Comparison of ENCODE assay signal across 8 cellular contexts in genomic region chr1:235902638-235903542, GRCh38. TPM values are rescaled to one million over a fixed set of nuclear protein-coding genes. Genes with fewer than 3 reads are reported as not detected.
DNase-seq lines count a peak whose midpoint lies in the region; ATAC-seq and TF ChIP-seq lines count a peak whose summit lies in the region.

No MANE protein-coding gene starts in this region.

- no peaks in the 10 kb centered on the region for H3K79me2 ChIP-seq in SK-N-SH (ENCODE audit: insufficient read depth)

- intact Hi-C loops in left cardiac atrium (cut with DNase I) (no loop called here), left ventricle myocardium superior (cut with micrococcal nuclease) (no loop called here), vagina (cut with DNase I) (no loop called here), Right ventricle myocardium inferior (cut with DNase I) (no loop called here)

- H4K20me1 ChIP-seq in SK-N-SH (ENCODE audit: insufficient read depth), result no peaks in the 10 kb centered on the region

- no peak for TF ChIP-seq EP300 in SK-N-SH (IDR thresholded peaks at IDR 0.05; ENCODE audit: borderline replicate concordance in 1 of 2, low read depth in 1 of 2, low read length in 1 of 2)

- TF ChIP-seq RAD21 in SK-N-SH (IDR thresholded peaks at IDR 0.05; ENCODE audit: low read length), result no peak

- H3K9me3 ChIP-seq in SK-N-SH, result no peaks in the 10 kb centered on the region
- H3K9me3 ChIP-seq in vagina, result no peaks in the 10 kb centered on the region

- CTCF ChIA-PET in SK-N-SH (lab: Yijun Ruan, JAX), result interaction anchor here (0.9 kb wide), 1 partner anchor 37 kb away, joined by 3 read pairs; the partner anchor contains the start of gene LYST

- H3K27ac ChIP-seq in SK-N-SH (ENCODE audit: low read depth in 2 of 2, low read length in 1 of 2) (peak overlapping the region; percentile 51 to 60; a peak in 3 of 4 replicates), foreskin keratinocyte (peak overlapping the region; percentile 40), vagina (peak overlapping the region; percentile 65)

- peak overlapping the region; percentile 60; the same call in 1 of the 2 replicates for H2AFZ ChIP-seq in SK-N-SH (ENCODE audit: low read depth)

- no peak for TF ChIP-seq POLR2A in vagina (IDR thresholded peaks at IDR 0.05)

- ATAC-seq in left cardiac atrium (peak in 1 of 2 donors; percentile 29), left ventricle myocardium superior (no peak), foreskin keratinocyte (peak; percentile 87), Right ventricle myocardium inferior (no peak)

- H3K9me2 ChIP-seq in SK-N-SH, result no peaks in the 10 kb centered on the region

- DNase-seq in left cardiac atrium (peak; percentile 35), left ventricle myocardium superior (no peak), SK-N-SH (no peak), foreskin keratinocyte (peak in 1 of 2 donors; percentile 74), vagina (ENCODE audit: extremely low spot score in 2 of 2) (no peak), Right ventricle myocardium inferior (ENCODE audit: missing footprints) (no peak), T-helper 9 cell (no peak)
- no peak for DNase-seq in activated CD4-positive, alpha-beta T cell treated with anti-CD3 and anti-CD28 coated beads for 1 hour

- POLR2A ChIA-PET in SK-N-SH (lab: Yijun Ruan, JAX), result no interaction called here

- H3K9ac ChIP-seq in SK-N-SH, result 0 out of 2 replicates have a peak overlapping the region, but pooled peaks have one; percentile 6

- H3K4me3 ChIP-seq in SK-N-SH (ENCODE audit: low read depth in 2 of 2, low read length in 1 of 2) (no peak overlapping the region), vagina (no peak overlapping the region)

- peak overlapping the region; percentile 55 for H3K4me2 ChIP-seq in SK-N-SH

- H3K27me3 ChIP-seq in SK-N-SH (ENCODE audit: insufficient read depth) (no peaks in the 10 kb centered on the region), foreskin keratinocyte (no peaks in the 10 kb centered on the region), vagina (no peaks in the 10 kb centered on the region)

- peaks cover 5% of the 10 kb centered on the region for H3F3A ChIP-seq in SK-N-SH (replicated peaks; ENCODE audit: insufficient read depth)

- H3K4me1 ChIP-seq in SK-N-SH (ENCODE audit: control insufficient read depth in 1 of 2, insufficient read depth in 2 of 2, low read depth in 1 of 2, low read length in 1 of 2) (peaks cover 0 to 10% of the 10 kb centered on the region in 2 experiments; a peak in 3 of 4 replicates), foreskin keratinocyte (peaks cover 10% of the 10 kb centered on the region), vagina (no peaks in the 10 kb centered on the region)

- WGBS in SK-N-SH (ENCODE audit: low lambda C conversion rate), result 46% methylated on average over 7 of the region's 7 CpGs

- H3K36me3 ChIP-seq in SK-N-SH (replicated peaks in 1 of 2; ENCODE audit: control insufficient read depth in 1 of 2, insufficient read depth in 2 of 2, low read length in 1 of 2), result no peaks in the 10 kb centered on the region
- H3K36me3 ChIP-seq in vagina, result no peaks in the 10 kb centered on the region

- TF ChIP-seq CTCF in SK-N-SH (IDR thresholded peaks at IDR 0.05) (no peak), foreskin keratinocyte (conservative IDR thresholded peaks at IDR 0.05) (no peak), vagina (IDR thresholded peaks at IDR 0.05) (no peak)

TF ChIP-seq in SK-N-SH, 30 proteins besides CTCF, POLR2A, EP300 and RAD21 (continues in another document):
- no peak for TF ChIP-seq RFX5 (IDR thresholded peaks at IDR 0.05; ENCODE audit: low read length)
- TF ChIP-seq RCOR1 (IDR thresholded peaks at IDR 0.05; ENCODE audit: low read length), result no peak
- TF ChIP-seq, protein P1, sequence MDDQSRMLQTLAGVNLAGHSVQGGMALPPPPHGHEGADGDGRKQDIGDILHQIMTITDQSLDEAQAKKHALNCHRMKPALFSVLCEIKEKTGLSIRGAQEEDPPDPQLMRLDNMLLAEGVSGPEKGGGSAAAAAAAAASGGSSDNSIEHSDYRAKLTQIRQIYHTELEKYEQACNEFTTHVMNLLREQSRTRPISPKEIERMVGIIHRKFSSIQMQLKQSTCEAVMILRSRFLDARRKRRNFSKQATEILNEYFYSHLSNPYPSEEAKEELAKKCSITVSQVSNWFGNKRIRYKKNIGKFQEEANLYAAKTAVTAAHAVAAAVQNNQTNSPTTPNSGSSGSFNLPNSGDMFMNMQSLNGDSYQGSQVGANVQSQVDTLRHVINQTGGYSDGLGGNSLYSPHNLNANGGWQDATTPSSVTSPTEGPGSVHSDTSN (IDR thresholded peaks at IDR 0.05), result peak; percentile 6; the same call in 1 of the 2 replicates
- no peak for TF ChIP-seq GABPA (IDR thresholded peaks at IDR 0.05; ENCODE audit: low read depth)
- TF ChIP-seq ELF1 (IDR thresholded peaks at IDR 0.05), result no peak
- TF ChIP-seq TEAD4 (IDR thresholded peaks at IDR 0.05; ENCODE audit: borderline replicate concordance, insufficient read depth), result no peak
- no peak for TF ChIP-seq YY1 (IDR thresholded peaks at IDR 0.05; ENCODE audit: low read depth)
- 0 out of 2 replicates have a peak, but pooled peaks have one; percentile 19 for TF ChIP-seq TCF12 (IDR thresholded peaks at IDR 0.05)
- TF ChIP-seq, protein P2, sequence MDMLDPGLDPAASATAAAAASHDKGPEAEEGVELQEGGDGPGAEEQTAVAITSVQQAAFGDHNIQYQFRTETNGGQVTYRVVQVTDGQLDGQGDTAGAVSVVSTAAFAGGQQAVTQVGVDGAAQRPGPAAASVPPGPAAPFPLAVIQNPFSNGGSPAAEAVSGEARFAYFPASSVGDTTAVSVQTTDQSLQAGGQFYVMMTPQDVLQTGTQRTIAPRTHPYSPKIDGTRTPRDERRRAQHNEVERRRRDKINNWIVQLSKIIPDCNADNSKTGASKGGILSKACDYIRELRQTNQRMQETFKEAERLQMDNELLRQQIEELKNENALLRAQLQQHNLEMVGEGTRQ (IDR thresholded peaks at IDR 0.05; ENCODE audit: borderline replicate concordance, low read depth, low read length), result no peak
- TF ChIP-seq POLR2AphosphoS5 (IDR thresholded peaks at IDR 0.05; ENCODE audit: low read depth, low read length), result no peak
- TF ChIP-seq SIN3A (IDR thresholded peaks at IDR 0.05; ENCODE audit: borderline replicate concordance, low read depth, low read length), result no peak
- TF ChIP-seq, protein P3, sequence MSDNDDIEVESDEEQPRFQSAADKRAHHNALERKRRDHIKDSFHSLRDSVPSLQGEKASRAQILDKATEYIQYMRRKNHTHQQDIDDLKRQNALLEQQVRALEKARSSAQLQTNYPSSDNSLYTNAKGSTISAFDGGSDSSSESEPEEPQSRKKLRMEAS (IDR thresholded peaks at IDR 0.05; ENCODE audit: low read depth), result no peak
- no peak for TF ChIP-seq FOXJ3 (CRISPR knock-in tag; IDR thresholded peaks at IDR 0.05)
- TF ChIP-seq SMC3 (IDR thresholded peaks at IDR 0.05; ENCODE audit: low read depth, low read length), result no peak
- TF ChIP-seq GATA2 (CRISPR knock-in tag; IDR thresholded peaks at IDR 0.05), result no peak
- no peak for TF ChIP-seq IRF3 (IDR thresholded peaks at IDR 0.05; ENCODE audit: low read depth, low read length)
- no peak for TF ChIP-seq MEF2A (IDR thresholded peaks at IDR 0.05; ENCODE audit: borderline replicate concordance, low read depth)
- TF ChIP-seq CHD2 (IDR thresholded peaks at IDR 0.05; ENCODE audit: low read length, partially characterized antibody), result no peak
- no peak for TF ChIP-seq FOXM1 (IDR thresholded peaks at IDR 0.05; ENCODE audit: low read depth)
- TF ChIP-seq EZH2phosphoT487 (IDR thresholded peaks at IDR 0.05; ENCODE audit: borderline replicate concordance, low read depth), result no peak
- TF ChIP-seq NFIC (IDR thresholded peaks at IDR 0.05; ENCODE audit: borderline replicate concordance), result peak; percentile 71
- peak; percentile 49 for TF ChIP-seq JUND (IDR thresholded peaks at IDR 0.05)
- TF ChIP-seq, protein P4, sequence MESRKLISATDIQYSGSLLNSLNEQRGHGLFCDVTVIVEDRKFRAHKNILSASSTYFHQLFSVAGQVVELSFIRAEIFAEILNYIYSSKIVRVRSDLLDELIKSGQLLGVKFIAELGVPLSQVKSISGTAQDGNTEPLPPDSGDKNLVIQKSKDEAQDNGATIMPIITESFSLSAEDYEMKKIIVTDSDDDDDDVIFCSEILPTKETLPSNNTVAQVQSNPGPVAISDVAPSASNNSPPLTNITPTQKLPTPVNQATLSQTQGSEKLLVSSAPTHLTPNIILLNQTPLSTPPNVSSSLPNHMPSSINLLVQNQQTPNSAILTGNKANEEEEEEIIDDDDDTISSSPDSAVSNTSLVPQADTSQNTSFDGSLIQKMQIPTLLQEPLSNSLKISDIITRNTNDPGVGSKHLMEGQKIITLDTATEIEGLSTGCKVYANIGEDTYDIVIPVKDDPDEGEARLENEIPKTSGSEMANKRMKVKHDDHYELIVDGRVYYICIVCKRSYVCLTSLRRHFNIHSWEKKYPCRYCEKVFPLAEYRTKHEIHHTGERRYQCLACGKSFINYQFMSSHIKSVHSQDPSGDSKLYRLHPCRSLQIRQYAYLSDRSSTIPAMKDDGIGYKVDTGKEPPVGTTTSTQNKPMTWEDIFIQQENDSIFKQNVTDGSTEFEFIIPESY (IDR thresholded peaks at IDR 0.05; ENCODE audit: borderline replicate concordance, low read depth), result no peak
- TF ChIP-seq MXI1 (IDR thresholded peaks at IDR 0.05; ENCODE audit: low read depth, low read length), result no peak
- TF ChIP-seq RXRA (IDR thresholded peaks at IDR 0.05; ENCODE audit: borderline replicate concordance, low read depth), result no peak
- TF ChIP-seq NRF1 (IDR thresholded peaks at IDR 0.05; ENCODE audit: low read depth, low read length), result no peak
- TF ChIP-seq TAF1 (IDR thresholded peaks at IDR 0.05; ENCODE audit: borderline replicate concordance, low read depth, low read length), result no peak

RNA-seq across cellular contexts. Expression of gene LYST, which starts 36.2 kb away (rescaled TPM):
- 10 to 100 TPM; 10.7 to 16.2 TPM for total RNA-seq in left cardiac atrium
- 11.9 TPM for total RNA-seq in left ventricle myocardium superior
- polyA plus RNA-seq in SK-N-SH (2012; rRNA removed), result 3.9 and 4.6 TPM in 2 replicates
- 3.3 and 4.3 TPM in 2 replicates for polyA plus RNA-seq in SK-N-SH (2012; cell fraction: cytosol; rRNA removed)
- polyA plus RNA-seq in SK-N-SH (2012; cell fraction: nucleus; rRNA removed), result 7.6 and 11.9 TPM in 2 replicates
- 13.0 and 18.8 TPM in 2 replicates for total RNA-seq in foreskin keratinocyte
- 4.1 and 5.3 TPM in 2 replicates for polyA plus RNA-seq in foreskin keratinocyte
- 52.1 TPM for total RNA-seq in vagina
- total RNA-seq in Right ventricle myocardium inferior, result 10.6 TPM
